In genomic region chr1:42939216-42939615, GRCh38 we compare ENCODE assay signal across 12 cellular contexts. TPM values are rescaled to one million over a fixed set of nuclear protein-coding genes. Genes with fewer than 3 reads are reported as not detected.
DNase-seq lines count a peak whose midpoint lies in the region; ATAC-seq, FAIRE-seq and TF ChIP-seq lines count a peak whose summit lies in the region.
"Had no signal": no experiment of that assay in that cellular context is flagged by ENCODE, and none has a peak within 500 bp of the region (broad histone marks: within the 10 kb centered on the region; RNA-seq: fewer than 3 reads in every experiment).

No MANE protein-coding gene starts in this region.

- peak overlapping the region in 6 of 7 donors; percentile 91 to 96 (median 93) for H3K27ac Mint-ChIP-seq in CD4-positive, alpha-beta memory T cell

- POLR2A ChIA-PET in CD4-positive, alpha-beta memory T cell (lab: Charles Lee; ENCODE audit: partially characterized antibody): interaction anchor here (1.9 to 20.7 kb wide), 2 partner anchors 13 to 16 kb away, joined by 4 to 555 read pairs; partner anchors contain the start of gene SLC2A1

- no peak overlapping the region for H3K9ac ChIP-seq in duodenal mucosa (ENCODE audit: low read depth in 1 of 2, low read length in 2 of 2)

- peak overlapping the region in 4 of 8 donors; percentile 37 to 77 (median 66) for H3K4me3 Mint-ChIP-seq in CD4-positive, alpha-beta memory T cell

- CTCF ChIA-PET in CD4-positive, alpha-beta memory T cell (lab: Charles Lee; ENCODE audit: partially characterized antibody): interaction anchor here (1.5 kb wide), 1 partner anchor 134 kb away, joined by 4 read pairs; no protein-coding TSS in a partner anchor

- WGBS in pancreas, 2 donors: 26% methylated on average over 5 of the region's 5 CpGs

- H3K36me3 Mint-ChIP-seq in CD4-positive, alpha-beta memory T cell: peaks cover 51 to 66% of the 10 kb centered on the region in 2 donors

- no peaks in the 10 kb centered on the region for H3K27me3 Mint-ChIP-seq in CD4-positive, alpha-beta memory T cell

- H3K4me1 ChIP-seq in CD4-positive, alpha-beta memory T cell (ENCODE audit: insufficient read depth, low read length): peaks cover 98% of the 10 kb centered on the region
- H3K4me1 ChIP-seq in duodenal mucosa (ENCODE audit: control insufficient read depth in 1 of 2, insufficient read depth in 2 of 2, low read length in 2 of 2) (peaks cover 82 to 88% of the 10 kb centered on the region in 2 donors), pancreas (peaks cover 29 to 46% (median 43%) of the 10 kb centered on the region in 3 donors)
- H3K4me1 ChIP-seq in effector memory CD4-positive, alpha-beta T cell (ENCODE audit: control insufficient read depth, insufficient read depth, low read length, poor library complexity, severe bottlenecking): peaks cover 86% of the 10 kb centered on the region

- H3K36me3 ChIP-seq in CD4-positive, alpha-beta memory T cell (ENCODE audit: insufficient read depth, low read length): peaks cover 30% of the 10 kb centered on the region
- H3K36me3 ChIP-seq in duodenal mucosa (ENCODE audit: control insufficient read depth in 1 of 2, insufficient read depth in 2 of 2, low read length in 2 of 2) (peaks cover 0 to 4% of the 10 kb centered on the region in 2 donors), pancreas (no peaks in the 10 kb centered on the region)
- peaks cover 27% of the 10 kb centered on the region for H3K36me3 ChIP-seq in effector memory CD4-positive, alpha-beta T cell (ENCODE audit: control insufficient read depth, insufficient read depth, low read length)
- H3K36me3 ChIP-seq: uterus had no signal

- H3K4me3 ChIP-seq in CD4-positive, alpha-beta memory T cell (ENCODE audit: low read length in 2 of 2): no peak overlapping the region
- H3K4me3 ChIP-seq in duodenal mucosa (ENCODE audit: low read depth in 1 of 2, low read length in 2 of 2): no peak overlapping the region
- H3K4me3 ChIP-seq in pancreas: no peak overlapping the region
- H3K4me3 ChIP-seq in effector memory CD4-positive, alpha-beta T cell (ENCODE audit: insufficient read depth, low read depth, low read length, poor library complexity, severe bottlenecking): no peak overlapping the region
- H3K4me3 ChIP-seq: uterus had no signal

- H3K27ac ChIP-seq in CD4-positive, alpha-beta memory T cell (ENCODE audit: low read depth, low read length): peak overlapping the region; percentile 2
- peak overlapping the region; percentile 48 for H3K27ac ChIP-seq in duodenal mucosa (ENCODE audit: low read depth, low read length)
- H3K27ac ChIP-seq in pancreas: peak overlapping the region in 2 of 4 donors; percentile 18 to 49
- no peak overlapping the region for H3K27ac ChIP-seq in effector memory CD4-positive, alpha-beta T cell (ENCODE audit: insufficient read depth, low read length, poor library complexity, severe bottlenecking)
- H3K27ac ChIP-seq: uterus had no signal

- peaks cover 74 to 99% (median 91%) of the 10 kb centered on the region in 4 donors for H3K4me1 Mint-ChIP-seq in CD4-positive, alpha-beta memory T cell

- DNase-seq in CD4-positive, alpha-beta memory T cell: no peak
- peak; percentile 53 for DNase-seq in NCI-H2029 treated with DMSO at 0.1 percent for 48 hours (lab: John Stamatoyannopoulos, UW)
- peak in 2 of 6 donors; percentile 50 to 58 for DNase-seq in pancreas
- DNase-seq in ecto neural progenitor cell (ENCODE audit: low spot score): no peak
- no peak for DNase-seq in effector memory CD4-positive, alpha-beta T cell
- DNase-seq in NCI-H2107 (lab: John Stamatoyannopoulos, UW): no peak
- no peak for DNase-seq in A172 (ENCODE audit: low spot score)
- DNase-seq: SHP77 treated with DMSO at 0.1 percent for 48 hours, uterus had no signal

- peak; percentile 12 to 57 (median 34) for ATAC-seq in pancreas
- ATAC-seq: left ventricle myocardium superior had no signal

- H3K9me3 ChIP-seq in CD4-positive, alpha-beta memory T cell (ENCODE audit: control insufficient read depth in 1 of 2, low read length in 2 of 2): no peaks in the 10 kb centered on the region
- H3K9me3 ChIP-seq in duodenal mucosa (ENCODE audit: control insufficient read depth in 1 of 2, low read length in 2 of 2) (no peaks in the 10 kb centered on the region), pancreas (no peaks in the 10 kb centered on the region)
- no peaks in the 10 kb centered on the region for H3K9me3 ChIP-seq in effector memory CD4-positive, alpha-beta T cell (ENCODE audit: control insufficient read depth, low read length)
- H3K9me3 ChIP-seq: uterus had no signal

- peaks cover 0 to 4% (median 0%) of the 10 kb centered on the region in 8 donors for H3K9me3 Mint-ChIP-seq in CD4-positive, alpha-beta memory T cell

- intact Hi-C loops in CD4-positive, alpha-beta memory T cell (cut with micrococcal nuclease): no loop called here
- intact Hi-C loops in pancreas (cut with DNase I): loop anchor here in 1 of 3 donors (10.0 kb wide), 1 partner anchor 126 kb away; no protein-coding TSS in a partner anchor

- no peak for TF ChIP-seq CTCF in pancreas (IDR thresholded peaks at IDR 0.05)

- FAIRE-seq in pancreas (lab: Jason Lieb, UNC): no peak
- FAIRE-seq: G401.6 had no signal

- H3K27me3 ChIP-seq in CD4-positive, alpha-beta memory T cell (ENCODE audit: insufficient read depth, low read length): no peaks in the 10 kb centered on the region
- H3K27me3 ChIP-seq in duodenal mucosa (ENCODE audit: control insufficient read depth in 1 of 2, insufficient read depth in 2 of 2, low read length in 2 of 2) (no peaks in the 10 kb centered on the region), pancreas (no peaks in the 10 kb centered on the region)
- H3K27me3 ChIP-seq in effector memory CD4-positive, alpha-beta T cell (replicated peaks; ENCODE audit: control insufficient read depth, insufficient read depth, low read length, poor library complexity, severe bottlenecking): no peaks in the 10 kb centered on the region
- H3K27me3 ChIP-seq: uterus had no signal

RNA-seq across cellular contexts. Expression of gene SLC2A1, which starts 19.5 kb away (rescaled TPM):
- total RNA-seq in CD4-positive, alpha-beta memory T cell: 10 to 100 TPM; 57.5 to 58.4 TPM
- 10 to 100 TPM; 22.7 to 29.9 TPM for polyA plus RNA-seq in CD4-positive, alpha-beta memory T cell
- 10 to 100 TPM in 1 of 6 donors, 1 to 10 TPM in 5; 1.6 to 10.9 (median 6.8) TPM for total RNA-seq in pancreas
- 1 to 10 TPM; 3.0 to 9.2 TPM for polyA plus RNA-seq in pancreas
- 164 and 282 TPM in 2 replicates for total RNA-seq in A172 (2014; rRNA removed; shearing (Covaris generic))

Comparison
In these comparisons a context has a peak if more than half of its experiments do, and no peak if none do; other contexts are left out.
1. RNA of gene SLC2A1, which starts 19.5 kb away (total RNA-seq): 164 to 282 TPM in A172 and 57.5 to 58.4 TPM in CD4-positive, alpha-beta memory T cell; 1.6 to 10.9 TPM in pancreas; every median in the first group is over 4 times any median in the second.